Comparison of ENCODE assay signal across 9 cellular contexts in the genomic region with DNA sequence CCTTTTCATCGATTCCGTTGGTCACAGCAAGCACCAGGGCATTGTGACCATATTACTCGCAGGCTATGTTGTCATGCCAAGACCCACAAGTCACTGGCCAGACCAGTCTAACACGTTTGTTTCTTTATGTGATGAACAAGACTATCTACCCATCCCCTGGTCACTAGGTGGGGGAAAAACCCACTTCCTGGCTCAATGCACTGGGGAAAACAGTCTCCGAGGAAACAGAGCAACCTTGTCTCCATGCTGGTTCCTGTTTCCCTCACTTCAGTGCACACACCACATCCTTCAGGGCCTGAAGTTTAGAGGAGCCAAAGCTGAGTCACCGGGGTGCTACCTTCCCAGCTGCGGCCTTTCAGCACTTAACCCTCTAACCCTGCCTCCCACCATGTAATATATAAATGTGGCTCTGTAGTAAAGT. TPM values are rescaled to one million over a fixed set of nuclear protein-coding genes. Genes with fewer than 3 reads are reported as not detected.
A peak's percentile ranks its signal among the peaks of the same experiment; 100 is the strongest.
DNase-seq lines count a peak whose midpoint lies in the region; ATAC-seq and TF ChIP-seq lines count a peak whose summit lies in the region.
"Had no signal": no experiment of that assay in that cellular context is flagged by ENCODE, and none has a peak within 500 bp of the region (broad histone marks: within the 10 kb centered on the region; RNA-seq: fewer than 3 reads in every experiment).

No MANE protein-coding gene starts in this region.

- H3K36me3 ChIP-seq in adipocyte (ENCODE audit: control insufficient read depth, insufficient read depth, low read length, severe bottlenecking) = no peaks in the 10 kb centered on the region
- H3K36me3 ChIP-seq in spleen = no peaks in the 10 kb centered on the region

- H3K27me3 ChIP-seq in adipocyte (replicated peaks; ENCODE audit: control insufficient read depth, insufficient read depth, low read length) (no peaks in the 10 kb centered on the region), spleen (replicated peaks in 1 of 7) (no peaks in the 10 kb centered on the region)

- no peaks in the 10 kb centered on the region for H3K4me1 ChIP-seq in adipocyte (ENCODE audit: control insufficient read depth, insufficient read depth, low read length)
- peaks cover 0 to 17% (median 0%) of the 10 kb centered on the region in 6 donors for H3K4me1 ChIP-seq in spleen

- DNase-seq in DMS153 (lab: John Stamatoyannopoulos, UW) = peak; percentile 76
- DNase-seq in GM20000 (ENCODE audit: low spot score) = peak; percentile 56
- DNase-seq in adipocyte (ENCODE audit: low read depth) = peak; percentile 14
- DNase-seq in spleen = peak; percentile 56
- no peak for DNase-seq in effector CD4-positive, alpha-beta T cell
- DNase-seq in activated CD4-positive, alpha-beta T cell treated with anti-CD3 and anti-CD28 coated beads, Interleukin-2, amount 50 U/mL, for 1 hour = no peak
- DNase-seq in NCI-H524 (lab: John Stamatoyannopoulos, UW) = no peak

- no peak for TF ChIP-seq CTCF in GM20000 (IDR thresholded peaks at IDR 0.05; ENCODE audit: extremely low read depth, missing control alignments)
- TF ChIP-seq CTCF in spleen (IDR thresholded peaks at IDR 0.05 in 8 of 11, conservative IDR thresholded peaks at IDR 0.05 in 3 of 11) = no peak

- H3K27ac ChIP-seq in spleen = no peak overlapping the region

- H3K4me3 ChIP-seq in adipocyte (ENCODE audit: low read length) (no peak overlapping the region), spleen (no peak overlapping the region)

- H3K9me3 ChIP-seq in adipocyte (ENCODE audit: control insufficient read depth, low read length) (no peaks in the 10 kb centered on the region), spleen (no peaks in the 10 kb centered on the region)

- intact Hi-C loops in spleen (cut with DNase I; ENCODE audit: low total_unique reads) = no loop called here

- 37 to 50% (median 41%) methylated on average over 7 of the region's 7 CpGs for WGBS in spleen, 5 donors

- TF ChIP-seq POLR2A in spleen (IDR thresholded peaks at IDR 0.05) = no peak

- H3K9ac ChIP-seq in adipocyte (ENCODE audit: low read length) = no peak overlapping the region

- ATAC-seq in HG03457 (IDR thresholded peaks at IDR 0.05; ENCODE audit: unreplicated experiment) = peak; percentile 99

RNA-seq across cellular contexts. Expression of a gene that starts 20.9 kb away (rescaled TPM):
- under 1 TPM in 6 of 7 donors, not detected in 1; 0.23 to 0.65 (median 0.41) TPM for total RNA-seq in spleen
- under 1 TPM; 0.15 to 0.28 (median 0.19) TPM for polyA plus RNA-seq in spleen
- total RNA-seq: dermis microvascular lymphatic vessel endothelial cell had no signal

Comparison
In these comparisons a context has a peak if more than half of its experiments do, and no peak if none do; other contexts are left out.
1. DNase-seq: peak in DMS153 (single experiment), GM20000 (single experiment), adipocyte (single experiment) and spleen (single experiment); none in effector CD4-positive, alpha-beta T cell (single experiment), activated CD4-positive, alpha-beta T cell treated with anti-CD3 and anti-CD28 coated beads, Interleukin-2, amount 50 U/mL, for 1 hour (single experiment) and NCI-H524 (0 of 2).